In genomic region chr9:88425538-88425950, GRCh38 we compare ENCODE assay signal across 13 cellular contexts. TPM values are rescaled to one million over a fixed set of nuclear protein-coding genes. Genes with fewer than 3 reads are reported as not detected.
DNase-seq lines count a peak whose midpoint lies in the region; ATAC-seq, FAIRE-seq and TF ChIP-seq lines count a peak whose summit lies in the region.
"Had no signal": no experiment of that assay in that cellular context is flagged by ENCODE, and none has a peak within 500 bp of the region (broad histone marks: within the 10 kb centered on the region; RNA-seq: fewer than 3 reads in every experiment).

No MANE protein-coding gene starts in this region.

- no peak overlapping the region for H2AK9ac ChIP-seq in IMR-90 (replicated peaks; ENCODE audit: low read depth, low read length, poor library complexity)

- no peak for TF ChIP-seq EP300 in A549 (IDR thresholded peaks at IDR 0.05)

- dilution Hi-C loops in IMR-90 (cut with HindIII; ENCODE audit: low sequenced_read_pairs, unreplicated experiment) = no loop called here

- H4K20me1 ChIP-seq in IMR-90 (ENCODE audit: insufficient read depth, low read length) = peaks cover 23% of the 10 kb centered on the region

- H2AK5ac ChIP-seq in IMR-90 (ENCODE audit: low read depth, low read length) = peak overlapping the region; percentile 60

- no peak for FAIRE-seq in A549 (lab: Jason Lieb, UNC)

- H2BK120ac ChIP-seq in IMR-90 (ENCODE audit: low read depth, low read length) = peak overlapping the region; percentile 65

- peaks cover 5% of the 10 kb centered on the region for H3K36me3 Mint-ChIP-seq in chondrocyte (ENCODE audit: low read depth)
- H3K36me3 Mint-ChIP-seq in activated T-helper 17 cell treated with anti-CD3 and anti-CD28 coated beads, Interleukin-2, amount 50 U/mL, for 72 hours (ENCODE audit: low read depth) = peaks cover 54% of the 10 kb centered on the region

- peak overlapping the region; percentile 67 for H4K91ac ChIP-seq in IMR-90 (ENCODE audit: insufficient read depth, low read depth, low read length)

- DNase-seq in A549 (ENCODE audit: low read depth in 1 of 2, low spot score in 1 of 2) = peak in 1 of 2 experiments; percentile 12
- peak; percentile 34 for DNase-seq in IMR-90
- no peak for DNase-seq in chondrocyte (ENCODE audit: low spot score)
- DNase-seq in lung (ENCODE audit: low spot score) = no peak
- no peak for DNase-seq in activated CD4-positive, alpha-beta T cell treated with anti-CD3 and anti-CD28 coated beads for 4 hours
- no peak for DNase-seq in posterior vena cava (ENCODE audit: low spot score)
- DNase-seq: activated T-cell treated with anti-CD3 and anti-CD28 coated beads, Interleukin-2, amount 50 U/mL, for 72 hours; DMS 273 treated with DMSO at 0.1 percent for 48 hours had no signal

- H3K23ac ChIP-seq in IMR-90 (ENCODE audit: low read depth, low read length) = peak overlapping the region; percentile 41

- no peak overlapping the region for H3K4me3 Mint-ChIP-seq in chondrocyte (ENCODE audit: unreplicated experiment)
- no peak overlapping the region for H3K4me3 Mint-ChIP-seq in activated T-helper 17 cell treated with anti-CD3 and anti-CD28 coated beads, Interleukin-2, amount 50 U/mL, for 72 hours
- H3K4me3 Mint-ChIP-seq: activated T-cell treated with anti-CD3 and anti-CD28 coated beads, Interleukin-2, amount 50 U/mL, for 72 hours; T-helper 1 cell treated with Interleukin-12 subunit alpha and Interleukin-12 subunit beta and Interleukin-4 antibody, amounts not matched to agents 30 μg/mL and 1 μg/mL, for 36 hours had no signal

- in situ Hi-C loops in IMR-90 (cut with MboI; ENCODE audit: low sequenced_read_pairs) = no loop called here

- H3K4me1 Mint-ChIP-seq in chondrocyte (ENCODE audit: low read depth) = peaks cover 25% of the 10 kb centered on the region
- peaks cover 4% of the 10 kb centered on the region for H3K4me1 Mint-ChIP-seq in activated T-helper 17 cell treated with anti-CD3 and anti-CD28 coated beads, Interleukin-2, amount 50 U/mL, for 72 hours

- POLR2A ChIA-PET in A549 (lab: Yijun Ruan, JAX) = no interaction called here
- POLR2A ChIA-PET in IMR-90 (lab: Charles Lee; ENCODE audit: unreplicated experiment) = no interaction called here

- no peak overlapping the region for H3K56ac ChIP-seq in IMR-90 (ENCODE audit: extremely low read depth, insufficient read depth, low read length)

- peaks cover 11% of the 10 kb centered on the region; the same call in 2 of the 3 replicates for H3K4me1 ChIP-seq in A549
- H3K4me1 ChIP-seq in IMR-90 (ENCODE audit: control insufficient read depth, insufficient read depth, low read length) = peaks cover 20% of the 10 kb centered on the region
- peaks cover 5 to 8% of the 10 kb centered on the region in 2 donors for H3K4me1 ChIP-seq in lung (ENCODE audit: control insufficient read depth in 2 of 2, insufficient read depth in 2 of 2, low read length in 2 of 2)
- H3K4me1 ChIP-seq: parathyroid adenoma had no signal

- H3K4ac ChIP-seq in IMR-90 (ENCODE audit: low read depth, low read length) = peak overlapping the region; percentile 78

- H3K9me1 ChIP-seq in IMR-90 (ENCODE audit: insufficient read depth, low read length) = peaks cover 18% of the 10 kb centered on the region

- 76% methylated on average over 10 of the region's 10 CpGs for WGBS in A549 (ENCODE audit: missing lambda C conversion rate)
- WGBS in IMR-90 (ENCODE audit: extremely low coverage in 2 of 2, insufficient read length in 1 of 2), 2 experiments = 52% methylated on average over 4 of the region's 10 CpGs; no CpG with 5 or more reads in 1 of the 2 experiments
- WGBS in lung, 2 donors = 35 to 70% methylated on average over 10 of the region's 10 CpGs

- intact Hi-C loops in IMR-90 (cut with micrococcal nuclease) (no loop called here), posterior vena cava (cut with DNase I) (no loop called here)

- H3K9me3 Mint-ChIP-seq in chondrocyte (ENCODE audit: low read depth) = no peaks in the 10 kb centered on the region
- H3K9me3 Mint-ChIP-seq in activated T-helper 17 cell treated with anti-CD3 and anti-CD28 coated beads, Interleukin-2, amount 50 U/mL, for 72 hours = peaks cover 5% of the 10 kb centered on the region

- no peak overlapping the region for H3K4me3 ChIP-seq in A549
- no peak overlapping the region for H3K4me3 ChIP-seq in IMR-90 (ENCODE audit: insufficient read depth, low read depth, low read length)
- H3K4me3 ChIP-seq in lung = no peak overlapping the region
- H3K4me3 ChIP-seq: tibial nerve had no signal

- no peak for TF ChIP-seq CTCF in A549 (IDR thresholded peaks at IDR 0.05)
- TF ChIP-seq CTCF in IMR-90 (conservative IDR thresholded peaks at IDR 0.05; ENCODE audit: low read depth, low read length) = no peak
- no peak for TF ChIP-seq CTCF in chondrocyte (IDR thresholded peaks at IDR 0.05)
- TF ChIP-seq CTCF in lung (IDR thresholded peaks at IDR 0.05; ENCODE audit: control extremely low read depth, extremely low read depth) = no peak

- no peaks in the 10 kb centered on the region; the same call in 2 of the 3 replicates for H3K9me3 ChIP-seq in A549
- H3K9me3 ChIP-seq in IMR-90 (ENCODE audit: control insufficient read depth, insufficient read depth, low read length) = no peaks in the 10 kb centered on the region
- no peaks in the 10 kb centered on the region for H3K9me3 ChIP-seq in lung (ENCODE audit: control insufficient read depth in 2 of 2, insufficient read depth in 1 of 2, low read length in 1 of 2)

- TF ChIP-seq RAD21 in A549 (conservative IDR thresholded peaks at IDR 0.05 in 1 of 2, IDR thresholded peaks at IDR 0.05 in 1 of 2) (no peak), IMR-90 (IDR thresholded peaks at IDR 0.05; ENCODE audit: low read length) (no peak)

- TF ChIP-seq POLR2A in A549 (IDR thresholded peaks at IDR 0.05; ENCODE audit: low read length) = no peak
- TF ChIP-seq POLR2A in IMR-90 (IDR thresholded peaks at IDR 0.05; ENCODE audit: low read depth, low read length) = no peak

- H3K14ac ChIP-seq in IMR-90 (replicated peaks; ENCODE audit: low read depth, low read length) = peak overlapping the region; percentile 93

- H3K27ac Mint-ChIP-seq in chondrocyte (ENCODE audit: unreplicated experiment) = peak overlapping the region; percentile 49
- no peak overlapping the region for H3K27ac Mint-ChIP-seq in activated T-helper 17 cell treated with anti-CD3 and anti-CD28 coated beads, Interleukin-2, amount 50 U/mL, for 72 hours
- H3K27ac Mint-ChIP-seq: activated T-cell treated with anti-CD3 and anti-CD28 coated beads, Interleukin-2, amount 50 U/mL, for 72 hours; T-helper 1 cell treated with Interleukin-12 subunit alpha and Interleukin-12 subunit beta and Interleukin-4 antibody, amounts not matched to agents 30 μg/mL and 1 μg/mL, for 36 hours had no signal

- peak overlapping the region; percentile 41 to 64 for H4K8ac ChIP-seq in IMR-90 (ENCODE audit: low read depth in 2 of 2, low read length in 2 of 2)

- H3K4me2 ChIP-seq in A549 = no peak overlapping the region
- peak overlapping the region; percentile 69 for H3K4me2 ChIP-seq in IMR-90 (ENCODE audit: low read depth, low read length)

- H3K27ac ChIP-seq in A549 (peak overlapping the region in 1 of 2 experiments; percentile 39; a peak in 2 of 6 replicates), IMR-90 (ENCODE audit: insufficient read depth, low read length) (peak overlapping the region; percentile 57), lung (ENCODE audit: low read depth in 1 of 2, low read length in 1 of 2) (peak overlapping the region in 1 of 2 donors; percentile 52)
- H3K27ac ChIP-seq: parathyroid adenoma had no signal

- H3K79me1 ChIP-seq in IMR-90 (ENCODE audit: low read depth in 1 of 2, low read length in 2 of 2) = peaks cover 41 to 75% of the 10 kb centered on the region in 2 experiments

- peak overlapping the region; percentile 37 for H2BK5ac ChIP-seq in IMR-90 (ENCODE audit: low read depth, low read length, poor library complexity, severe bottlenecking)

- peak overlapping the region; percentile 33; the same call in 1 of the 2 replicates for H3K18ac ChIP-seq in IMR-90 (ENCODE audit: low read depth, low read length)

- BruUV-seq in IMR-90 (replicated peaks; lab: Mats Ljungman, UMichigan) = no TSS peak

- H4K5ac ChIP-seq in IMR-90 (ENCODE audit: low read depth, low read length) = no peak overlapping the region; the same call in 1 of the 2 replicates

- no peaks in the 10 kb centered on the region for H3K27me3 Mint-ChIP-seq in chondrocyte (ENCODE audit: low read depth)
- H3K27me3 Mint-ChIP-seq in activated T-helper 17 cell treated with anti-CD3 and anti-CD28 coated beads, Interleukin-2, amount 50 U/mL, for 72 hours = no peaks in the 10 kb centered on the region

- H3K36me3 ChIP-seq in IMR-90 (ENCODE audit: control insufficient read depth, insufficient read depth, low read length) (peaks cover 11% of the 10 kb centered on the region), lung (ENCODE audit: control insufficient read depth in 2 of 2, insufficient read depth in 2 of 2, low read length in 2 of 2) (peaks cover 0 to 9% of the 10 kb centered on the region in 2 donors)

- H3K27me3 ChIP-seq in IMR-90 (ENCODE audit: control insufficient read depth, insufficient read depth, low read length) (no peaks in the 10 kb centered on the region), lung (ENCODE audit: control insufficient read depth, insufficient read depth) (no peaks in the 10 kb centered on the region)
- H3K27me3 ChIP-seq: tibial nerve had no signal

- no peak overlapping the region for H2AFZ ChIP-seq in IMR-90 (replicated peaks; ENCODE audit: low read length, poor library complexity)
- H2AFZ ChIP-seq: parathyroid adenoma had no signal

- peak in 1 of 2 experiments; percentile 39; a peak in 2 of 6 replicates for ATAC-seq in A549
- ATAC-seq in IMR-90 (ENCODE audit: low read depth) = peak; percentile 38
- ATAC-seq in lung (ENCODE audit: insufficient read depth, low FRiP score) = peak; percentile 19
- ATAC-seq in HG03469 (IDR thresholded peaks at IDR 0.05; ENCODE audit: unreplicated experiment) = no peak
- no peak for ATAC-seq in activated T-helper 17 cell treated with anti-CD3 and anti-CD28 coated beads, Interleukin-2, amount 50 U/mL, for 72 hours (replicated peaks)
- ATAC-seq: activated T-cell treated with anti-CD3 and anti-CD28 coated beads, Interleukin-2, amount 50 U/mL, for 72 hours had no signal

- CTCF ChIA-PET in A549 (lab: Yijun Ruan, JAX) = interaction anchor here (0.6 to 1.5 kb wide), 2 partner anchors 39 to 567 kb away, joined by 3 read pairs; no protein-coding TSS in a partner anchor
- CTCF ChIA-PET in IMR-90 (lab: Yijun Ruan, JAX) = interaction anchor here (0.6 kb wide), 1 partner anchor 32 kb away, joined by 3 read pairs; no protein-coding TSS in a partner anchor

- H2BK15ac ChIP-seq in IMR-90 (ENCODE audit: low read depth, low read length) = peak overlapping the region; percentile 5; the same call in 1 of the 3 replicates

- H2BK20ac ChIP-seq in IMR-90 (ENCODE audit: low read depth, low read length) = peak overlapping the region; percentile 79

- H3K9ac ChIP-seq in IMR-90 (ENCODE audit: low read depth, low read length) = peak overlapping the region; percentile 2; the same call in 1 of the 2 replicates
- H3K9ac ChIP-seq: parathyroid adenoma had no signal

RNA-seq across cellular contexts. Expression of gene SPIN1, which starts 37.3 kb away (rescaled TPM):
- polyA plus RNA-seq in A549 (2011; rRNA removed) = 83.4 and 83.9 TPM in 2 replicates
- 22.9 and 27.4 TPM in 2 replicates for polyA plus RNA-seq in A549 (2012; cell fraction: cytosol; rRNA removed)
- polyA plus RNA-seq in A549 (2012; cell fraction: nucleus; rRNA removed) = 14.4 and 26.1 TPM in 2 replicates
- 47.8 to 54.6 TPM (median 51.6 TPM) in 3 replicates for polyA plus RNA-seq in A549 (2017; fragmentation: RNase III; extraction: RNeasy Plus Mini Kit Qiagen cat#74134 plus additional on column Dnase treatment)
- polyA minus RNA-seq in A549 (2011; rRNA and poly(A)+ RNA removed) = 40.2 and 44.0 TPM in 2 replicates
- 141 and 189 TPM in 2 replicates for total RNA-seq in IMR-90 (2012; rRNA removed)
- polyA plus RNA-seq in IMR-90 (2012; rRNA removed) = 51.6 and 63.3 TPM in 2 replicates
- 17.1 and 25.4 TPM in 2 replicates for polyA plus RNA-seq in IMR-90 (2012; cell fraction: cytosol; rRNA removed)
- 18.8 and 130 TPM in 2 replicates for polyA plus RNA-seq in IMR-90 (2012; cell fraction: nucleus; rRNA removed; ENCODE audit: low replicate concordance)
- 94.9 to 110 TPM (median 103 TPM) in 3 replicates for total RNA-seq in chondrocyte
- 100 to 1,000 TPM in 1 of 2 donors, 10 to 100 TPM in 1; 47.3 to 135 TPM for total RNA-seq in lung
- polyA plus RNA-seq in lung = 10 to 100 TPM; 22.6 to 23.4 TPM
- total RNA-seq in activated T-helper 17 cell treated with anti-CD3 and anti-CD28 coated beads, Interleukin-2, amount 50 U/mL, for 72 hours = 10 to 100 TPM; 22.3 to 26.5 TPM
- total RNA-seq in posterior vena cava = 10 to 100 TPM; 76.4 to 78.2 TPM

Comparison
In these comparisons a context has a peak if more than half of its experiments do, and no peak if none do; other contexts are left out.
1. ATAC-seq: peak in IMR-90 (single experiment) and lung (single experiment); none in HG03469 (single experiment) and activated T-helper 17 cell treated with anti-CD3 and anti-CD28 coated beads, Interleukin-2, amount 50 U/mL, for 72 hours (single experiment).